15 cellular contexts compared by ENCODE assay signal in genomic region chr10:86113044-86113443, GRCh38.
"Had no signal": no experiment of that assay in that cellular context is flagged by ENCODE, and none has a peak within 500 bp of the region (broad histone marks: within the 10 kb centered on the region; RNA-seq: fewer than 3 reads in every experiment).

No MANE protein-coding gene starts in this region.

- H3K27me3 ChIP-seq: esophagus squamous epithelium, ovary, right atrium auricular region, sigmoid colon had no signal

- H3K27ac ChIP-seq: esophagus squamous epithelium, gastroesophageal sphincter, ovary, right atrium auricular region, sigmoid colon, skin epidermis had no signal

- H3K4me1 Mint-ChIP-seq: naive thymus-derived CD4-positive, alpha-beta T cell had no signal

- DNase-seq: effector memory CD8-positive, alpha-beta T cell; esophagus squamous epithelium; foreskin fibroblast; left colon; mesendoderm; naive thymus-derived CD4-positive, alpha-beta T cell; ovary; sigmoid colon; stimulated activated CD4-positive, alpha-beta T cell treated with anti-CD3 and anti-CD28 coated beads, Interleukin-2, amount 100 ng/mL, for 24 hours; stimulated activated CD4-positive, alpha-beta T cell treated with anti-CD3 and anti-CD28 coated beads, Interleukin-4, amount 100 ng/mL, for 4 hours; stimulated activated naive CD4-positive, alpha-beta T cell treated with Interleukin-2 at 50 U/mL for 16 hours; trophoblast cell had no signal

- H3K4me1 ChIP-seq: esophagus squamous epithelium, gastroesophageal sphincter, right atrium auricular region, sigmoid colon had no signal

- H3K36me3 Mint-ChIP-seq: naive thymus-derived CD4-positive, alpha-beta T cell had no signal

- H3K27ac Mint-ChIP-seq: effector memory CD8-positive, alpha-beta T cell; naive thymus-derived CD4-positive, alpha-beta T cell had no signal

- H3K9me3 Mint-ChIP-seq: effector memory CD8-positive, alpha-beta T cell; naive thymus-derived CD4-positive, alpha-beta T cell had no signal

- ATAC-seq: effector memory CD8-positive, alpha-beta T cell; gastroesophageal sphincter; left colon; naive thymus-derived CD4-positive, alpha-beta T cell had no signal

- H3K36me3 ChIP-seq: esophagus squamous epithelium, gastroesophageal sphincter, ovary, right atrium auricular region, sigmoid colon had no signal

- H3K9me3 ChIP-seq: esophagus squamous epithelium, gastroesophageal sphincter, ovary, right atrium auricular region, sigmoid colon had no signal

- H3K4me3 Mint-ChIP-seq: effector memory CD8-positive, alpha-beta T cell; naive thymus-derived CD4-positive, alpha-beta T cell had no signal

- H3K4me3 ChIP-seq: esophagus squamous epithelium, gastroesophageal sphincter, ovary, right atrium auricular region, sigmoid colon, skin epidermis had no signal
